9 cellular contexts compared by ENCODE assay signal in the genomic region with DNA sequence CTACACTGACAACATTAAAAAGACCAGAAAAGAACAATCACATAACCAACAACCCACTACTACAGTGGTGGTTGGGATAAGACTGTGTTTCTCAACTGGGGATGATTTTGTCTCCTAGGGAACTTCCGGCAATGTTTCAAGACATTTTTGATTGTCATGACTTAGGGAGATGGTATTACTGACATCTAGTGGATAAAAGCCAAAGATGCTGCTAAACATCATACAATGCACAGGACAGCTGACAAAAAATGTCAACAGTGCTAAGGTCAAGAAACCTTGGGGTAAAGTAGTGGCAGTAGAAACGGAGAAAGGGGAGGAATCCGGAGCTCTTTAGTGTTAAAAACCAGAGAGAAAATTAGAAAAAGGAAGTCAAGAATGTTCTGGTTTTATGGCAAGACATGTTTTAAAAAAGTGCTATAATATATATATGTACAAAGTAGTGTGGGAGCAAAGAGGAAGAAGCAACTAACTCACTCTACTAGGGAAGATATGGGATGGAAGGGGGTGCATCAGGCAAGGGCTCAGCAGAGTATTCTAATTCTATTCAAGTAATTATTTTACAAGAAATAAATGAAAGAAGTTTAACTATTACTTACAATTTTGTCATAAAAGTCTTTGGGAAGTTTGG. TPM values are rescaled to one million over a fixed set of nuclear protein-coding genes. Genes with fewer than 3 reads are reported as not detected.
DNase-seq lines count a peak whose midpoint lies in the region; ATAC-seq, FAIRE-seq and TF ChIP-seq lines count a peak whose summit lies in the region.
"Had no signal": no experiment of that assay in that cellular context is flagged by ENCODE, and none has a peak within 500 bp of the region (broad histone marks: within the 10 kb centered on the region; RNA-seq: fewer than 3 reads in every experiment).

No MANE protein-coding gene starts in this region.

- H3K9ac ChIP-seq in HepG2 (ENCODE audit: insufficient read depth, low read depth, low read length): no peak overlapping the region

- H3K27me3 ChIP-seq in HepG2 (ENCODE audit: control insufficient read depth in 1 of 2, insufficient read depth in 2 of 2, low read length in 2 of 2): no peaks in the 10 kb centered on the region
- H3K27me3 ChIP-seq: gastrocnemius medialis had no signal

- no peaks in the 10 kb centered on the region for H3K9me3 ChIP-seq in HepG2 (ENCODE audit: low read length)
- H3K9me3 ChIP-seq: gastrocnemius medialis had no signal

- no peaks in the 10 kb centered on the region for H3K79me2 ChIP-seq in HepG2 (ENCODE audit: insufficient read depth, low read length)

- in situ Hi-C loops in HepG2 (cut with HindIII; ENCODE audit: extremely low pct_ligation_motif_present, low pct_unique_long_range_greater_than_20kb): no loop called here

- H3K27ac ChIP-seq in VCaP (no peak overlapping the region), HepG2 (ENCODE audit: extremely low read length, insufficient read depth, low read length) (no peak overlapping the region)
- H3K27ac ChIP-seq: gastrocnemius medialis had no signal

- H3K4me1 ChIP-seq in HepG2 (ENCODE audit: insufficient read depth, low read length): no peaks in the 10 kb centered on the region
- H3K4me1 ChIP-seq: gastrocnemius medialis had no signal

- TF ChIP-seq EP300 in HepG2 (IDR thresholded peaks at IDR 0.05; ENCODE audit: low read depth in 2 of 2, low read length in 2 of 2): no peak
- no peak for TF ChIP-seq EP300 in HepG2 (CRISPR knock-in tag; IDR thresholded peaks at IDR 0.05; ENCODE audit: borderline replicate concordance)

- no peak for TF ChIP-seq POLR2A in HepG2 (IDR thresholded peaks at IDR 0.05; ENCODE audit: insufficient read depth in 1 of 2, low read depth in 2 of 2, low read length in 2 of 2)

- H2AFZ ChIP-seq in HepG2 (ENCODE audit: low read length): no peak overlapping the region

- peak; percentile 83 for FAIRE-seq in HepG2 (lab: Jason Lieb, UNC)

- no peaks in the 10 kb centered on the region for H3K9me3 Mint-ChIP-seq in Calu3 (ENCODE audit: low read depth, unreplicated experiment)
- no peaks in the 10 kb centered on the region for H3K9me3 Mint-ChIP-seq in HFFc6

- H4K20me1 ChIP-seq in HepG2 (ENCODE audit: insufficient read depth, low read length): no peaks in the 10 kb centered on the region

- POLR2A ChIA-PET in HepG2 (lab: Yijun Ruan, JAX): no interaction called here

- TF ChIP-seq CTCF in Calu3 (IDR thresholded peaks at IDR 0.05; ENCODE audit: unreplicated experiment): no peak
- peak; percentile 62 for TF ChIP-seq CTCF in HFFc6 (IDR thresholded peaks at IDR 0.05)
- TF ChIP-seq CTCF in VCaP (conservative IDR thresholded peaks at IDR 0.05): peak; percentile 72
- TF ChIP-seq CTCF in HepG2 (CRISPR knock-in tag; IDR thresholded peaks at IDR 0.05): peak; percentile 60

- H3K36me3 Mint-ChIP-seq in Calu3 (ENCODE audit: insufficient read depth, unreplicated experiment): peaks cover 22% of the 10 kb centered on the region
- H3K36me3 Mint-ChIP-seq in HFFc6 (ENCODE audit: low read depth): peaks cover 28% of the 10 kb centered on the region

- H3K4me2 ChIP-seq in HepG2 (ENCODE audit: low read depth, low read length): no peak overlapping the region

- BruUV-seq in Calu3 (replicated peaks; lab: Mats Ljungman, UMichigan) (no TSS peak), HepG2 (replicated peaks; lab: Mats Ljungman, UMichigan) (no TSS peak)

- CTCF ChIA-PET in Calu3 (lab: Charles Lee): interaction anchor here (0.6 kb wide), 1 partner anchor 109 kb away, joined by 3 read pairs; no protein-coding TSS in a partner anchor
- CTCF ChIA-PET in HepG2 (lab: Yijun Ruan, JAX; ENCODE audit: low intra/inter-chr PET ratio, low total read pairs): no interaction called here

- H3K27me3 Mint-ChIP-seq in Calu3 (ENCODE audit: unreplicated experiment): no peaks in the 10 kb centered on the region
- no peaks in the 10 kb centered on the region for H3K27me3 Mint-ChIP-seq in HFFc6 (ENCODE audit: insufficient read depth)

- WGBS in HepG2 (ENCODE audit: low lambda C conversion rate): 80% methylated on average over 3 of the region's 3 CpGs

- H3K27ac Mint-ChIP-seq in Calu3 (ENCODE audit: unreplicated experiment) (peak overlapping the region; percentile 16), HFFc6 (peak overlapping the region; percentile 45)

- no peak for DNase-seq in Calu3
- DNase-seq in HFFc6: peak; percentile 9
- peak; percentile 25 for DNase-seq in HepG2 (ENCODE audit: low spot score)
- no peak for DNase-seq in AG08396 (ENCODE audit: low spot score)
- no peak for DNase-seq in NCI-H446 treated with DMSO at 0.1 percent for 48 hours (lab: John Stamatoyannopoulos, UW)
- DNase-seq in activated T-cell treated with anti-CD3 and anti-CD28 coated beads, Interleukin-2, amount 50 U/mL, for 48 hours: no peak
- no peak for DNase-seq in stimulated activated CD4-positive, alpha-beta T cell treated with anti-CD3 and anti-CD28 coated beads, Interleukin-4, amount 100 ng/mL, for 4 hours
- DNase-seq: gastrocnemius medialis had no signal

- intact Hi-C loops in Calu3 (cut with micrococcal nuclease; ENCODE audit: unreplicated experiment): no loop called here
- intact Hi-C loops in HepG2 (cut with micrococcal nuclease; ENCODE audit: unreplicated experiment): no loop called here

- H3K4me3 Mint-ChIP-seq in Calu3 (ENCODE audit: low read depth, unreplicated experiment) (no peak overlapping the region), HFFc6 (no peak overlapping the region)

- ATAC-seq in HepG2: peak; percentile 77

- no peaks in the 10 kb centered on the region for H3K4me1 Mint-ChIP-seq in Calu3 (ENCODE audit: low read depth, unreplicated experiment)
- peaks cover 8% of the 10 kb centered on the region for H3K4me1 Mint-ChIP-seq in HFFc6 (ENCODE audit: low read depth)

- H3K4me3 ChIP-seq in HepG2 (replicated peaks in 1 of 3; ENCODE audit: insufficient read depth in 1 of 3, low read depth in 2 of 3, low read length in 3 of 3): no peak overlapping the region
- H3K4me3 ChIP-seq: gastrocnemius medialis had no signal

- peaks cover 13 to 65% of the 10 kb centered on the region in 2 experiments; a peak in 4 of 5 replicates for H3K36me3 ChIP-seq in HepG2 (replicated peaks in 1 of 2; ENCODE audit: control insufficient read depth in 1 of 2, insufficient read depth in 2 of 2, low read length in 2 of 2)

- TF ChIP-seq RAD21 in HepG2 (CRISPR knock-in tag; IDR thresholded peaks at IDR 0.05): no peak

TF ChIP-seq in HepG2, 621 proteins besides CTCF, POLR2A, EP300 and RAD21 (continues in another document):
- TF ChIP-seq ZFYVE20 (CRISPR knock-in tag; IDR thresholded peaks at IDR 0.05; ENCODE audit: borderline replicate concordance, low read depth) (no peak), ZNF564 (CRISPR knock-in tag; IDR thresholded peaks at IDR 0.05) (no peak), ZNF468 (CRISPR knock-in tag; IDR thresholded peaks at IDR 0.05) (no peak), GATAD1 (CRISPR knock-in tag; IDR thresholded peaks at IDR 0.05) (no peak), ZNF292 (CRISPR knock-in tag; IDR thresholded peaks at IDR 0.05; ENCODE audit: borderline replicate concordance, low read depth) (no peak), NR2F6 (IDR thresholded peaks at IDR 0.05) (0 out of 2 replicates have a peak, but pooled peaks have one; percentile 24), NR2F6 (CRISPR knock-in tag; IDR thresholded peaks at IDR 0.05) (no peak), SAP130 (CRISPR knock-in tag; IDR thresholded peaks at IDR 0.05; ENCODE audit: low read depth) (peak; percentile 46; the same call in 1 of the 2 replicates)
- TF ChIP-seq, protein P1, sequence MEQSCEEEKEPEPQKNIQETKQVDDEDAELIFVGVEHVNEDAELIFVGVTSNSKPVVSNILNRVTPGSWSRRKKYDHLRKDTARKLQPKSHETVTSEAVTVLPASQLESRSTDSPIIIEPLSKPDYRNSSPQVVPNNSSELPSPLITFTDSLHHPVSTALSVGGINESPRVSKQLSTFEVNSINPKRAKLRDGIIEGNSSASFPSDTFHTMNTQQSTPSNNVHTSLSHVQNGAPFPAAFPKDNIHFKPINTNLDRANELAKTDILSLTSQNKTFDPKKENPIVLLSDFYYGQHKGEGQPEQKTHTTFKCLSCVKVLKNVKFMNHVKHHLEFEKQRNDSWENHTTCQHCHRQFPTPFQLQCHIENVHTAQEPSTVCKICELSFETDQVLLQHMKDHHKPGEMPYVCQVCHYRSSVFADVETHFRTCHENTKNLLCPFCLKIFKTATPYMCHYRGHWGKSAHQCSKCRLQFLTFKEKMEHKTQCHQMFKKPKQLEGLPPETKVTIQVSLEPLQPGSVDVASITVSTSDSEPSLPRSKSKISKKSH (CRISPR knock-in tag; IDR thresholded peaks at IDR 0.05; ENCODE audit: borderline replicate concordance): no peak

RNA-seq across cellular contexts. Expression of a gene that starts 37.2 kb away (rescaled TPM):
- total RNA-seq in Calu3 (2022): 124 and 140 TPM in 2 replicates
- total RNA-seq in HFFc6 (2021; fragmentation: NEBNext Ultra II Directional; extraction: Animal tissue kit (Norgen Biotek cat#: 25700)): 100 to 1,000 TPM in 5 of 6 experiments, 10 to 100 TPM in 1; 87.8 to 125 (median 116) TPM
- 103 and 220 TPM in 2 replicates for total RNA-seq in HepG2 (2016; rRNA removed; fragmentation: Illumina TruSeq; extraction: Trizol)
- 17.7 and 27.7 TPM in 2 replicates for total RNA-seq in HepG2 (2016; cell fraction: cytosol; rRNA removed; fragmentation: Illumina TruSeq; extraction: Trizol; ENCODE audit: low read depth)
- 96.4 and 197 TPM in 2 replicates for total RNA-seq in HepG2 (2016; cell fraction: insoluble cytoplasmic fraction; rRNA removed; fragmentation: Illumina TruSeq; extraction: Trizol)
- 23.9 and 25.7 TPM in 2 replicates for total RNA-seq in HepG2 (2016; cell fraction: membrane; rRNA removed; fragmentation: Illumina TruSeq; extraction: Trizol)
- total RNA-seq in HepG2 (2016; cell fraction: nucleus; rRNA removed; fragmentation: Illumina TruSeq; extraction: Trizol): 105 and 113 TPM in 2 replicates
- 62.2 and 79.2 TPM in 2 replicates for polyA plus RNA-seq in HepG2 (2011; rRNA removed)
- polyA plus RNA-seq in HepG2 (2011; cell fraction: cytosol; rRNA removed): 29.6 and 40.2 TPM in 2 replicates
- polyA plus RNA-seq in HepG2 (2011; cell fraction: nucleus; rRNA removed): 22.5 and 23.1 TPM in 2 replicates
- polyA plus RNA-seq in HepG2 (2012): 48.6 and 67.9 TPM in 2 replicates
- polyA plus RNA-seq in HepG2 (2016; cell fraction: cytosol; fragmentation: Illumina TruSeq; extraction: Trizol; ENCODE audit: low read depth): 4.5 and 4.6 TPM in 2 replicates
- 103 and 105 TPM in 2 replicates for polyA plus RNA-seq in HepG2 (2016; cell fraction: insoluble cytoplasmic fraction; fragmentation: Illumina TruSeq; extraction: Trizol; ENCODE audit: low read depth)
- polyA plus RNA-seq in HepG2 (2016; cell fraction: membrane; fragmentation: Illumina TruSeq; extraction: Trizol; ENCODE audit: low read depth): 5.9 and 6.6 TPM in 2 replicates
- 57.7 and 71.8 TPM in 2 replicates for polyA plus RNA-seq in HepG2 (2016; cell fraction: nucleus; fragmentation: Illumina TruSeq; extraction: Trizol; ENCODE audit: insufficient read depth, low read depth)
- polyA minus RNA-seq in HepG2 (2011; rRNA and poly(A)+ RNA removed; ENCODE audit: low replicate concordance): 75.1 and 214 TPM in 2 replicates
- polyA minus RNA-seq in HepG2 (2011; cell fraction: cytosol; rRNA and poly(A)+ RNA removed): 77.4 and 93.6 TPM in 2 replicates
- 70.8 and 97.8 TPM in 2 replicates for polyA minus RNA-seq in HepG2 (2011; cell fraction: nucleus; rRNA and poly(A)+ RNA removed)

Comparison
In these comparisons a context has a peak if more than half of its experiments do, and no peak if none do; other contexts are left out.
1. DNase-seq: peak in HFFc6 (single experiment) and HepG2 (single experiment); none in Calu3 (single experiment), AG08396 (single experiment), NCI-H446 treated with DMSO at 0.1 percent for 48 hours (single experiment), activated T-cell treated with anti-CD3 and anti-CD28 coated beads, Interleukin-2, amount 50 U/mL, for 48 hours (0 of 2) and stimulated activated CD4-positive, alpha-beta T cell treated with anti-CD3 and anti-CD28 coated beads, Interleukin-4, amount 100 ng/mL, for 4 hours (0 of 2).